In genomic region chr2:217393585-217394032, GRCh38 we compare ENCODE assay signal across 8 cellular contexts.
DNase-seq lines count a peak whose midpoint lies in the region; ATAC-seq, FAIRE-seq and TF ChIP-seq lines count a peak whose summit lies in the region.

No MANE protein-coding gene starts in this region.

- peak overlapping the region in 1 of 2 donors; percentile 74 for H3K27ac ChIP-seq in lung (ENCODE audit: low read depth in 1 of 2, low read length in 1 of 2)

- H3K9me3 ChIP-seq in lung (ENCODE audit: control insufficient read depth in 2 of 2, insufficient read depth in 1 of 2, low read length in 1 of 2), result peaks cover 0 to 7% of the 10 kb centered on the region in 2 donors

- no peak overlapping the region for H3K4me3 ChIP-seq in epithelial cell of esophagus (ENCODE audit: low read length)
- H3K4me3 ChIP-seq in lung, result no peak overlapping the region

- no peak for FAIRE-seq in frontal cortex (lab: Jason Lieb, UNC)

- DNase-seq in LHCN-M2 (ENCODE audit: low read depth) (peak; percentile 95), epithelial cell of esophagus (ENCODE audit: low read depth) (peak; percentile 95), lung (ENCODE audit: low spot score) (peak; percentile 46), ureter (ENCODE audit: low spot score) (peak; percentile 84), frontal cortex (ENCODE audit: low spot score in 2 of 2) (no peak), SW480 (ENCODE audit: low spot score) (no peak)

- H3K4me1 ChIP-seq in lung (ENCODE audit: control insufficient read depth in 2 of 2, insufficient read depth in 2 of 2, low read length in 2 of 2), result peaks cover 0 to 5% of the 10 kb centered on the region in 2 donors

- TF ChIP-seq CTCF in epithelial cell of esophagus (IDR thresholded peaks at IDR 0.05; ENCODE audit: insufficient read depth, low read depth, low read length, missing control alignments) (no peak), lung (IDR thresholded peaks at IDR 0.05; ENCODE audit: control extremely low read depth, extremely low read depth) (no peak)

- H3K27me3 ChIP-seq in lung (ENCODE audit: control insufficient read depth, insufficient read depth), result no peaks in the 10 kb centered on the region

- 75 to 76% methylated on average over 4 of the region's 4 CpGs for WGBS in lung, 2 donors

- ATAC-seq in lung (ENCODE audit: insufficient read depth, low FRiP score) (no peak), GM18858 (IDR thresholded peaks at IDR 0.05; ENCODE audit: unreplicated experiment) (no peak)
- ATAC-seq in activated CD4-positive, CD25-positive, alpha-beta regulatory T cell treated with anti-CD3 and anti-CD28 coated beads, Interleukin-2, amount 50 U/mL, for 24 hours, result no peak

- no peaks in the 10 kb centered on the region for H3K36me3 ChIP-seq in lung (ENCODE audit: control insufficient read depth in 2 of 2, insufficient read depth in 2 of 2, low read length in 2 of 2)

Comparison
In these comparisons a context has a peak if more than half of its experiments do, and no peak if none do; other contexts are left out.
1. DNase-seq: peak in LHCN-M2 (single experiment), epithelial cell of esophagus (single experiment), lung (single experiment) and ureter (single experiment); none in frontal cortex (0 of 2) and SW480 (single experiment).